19 cellular contexts compared by ENCODE assay signal in genomic region chr15:63801910-63802309, GRCh38.
"Had no signal": no experiment of that assay in that cellular context is flagged by ENCODE, and none has a peak within 500 bp of the region (broad histone marks: within the 10 kb centered on the region; RNA-seq: fewer than 3 reads in every experiment).

No MANE protein-coding gene starts in this region.

- H3K36me3 Mint-ChIP-seq: stimulated activated effector memory CD8-positive, alpha-beta T cell treated with anti-CD3 and anti-CD28 coated beads, Interleukin-12 subunit alpha, Interleukin-12 subunit beta, amount 100 ng/mL, for 72 hours had no signal

- ATAC-seq: left colon; naive thymus-derived CD4-positive, alpha-beta T cell; right lobe of liver; stimulated activated effector memory CD8-positive, alpha-beta T cell treated with anti-CD3 and anti-CD28 coated beads, Interleukin-12 subunit alpha, Interleukin-12 subunit beta, amount 100 ng/mL, for 72 hours had no signal

- H3K9me3 Mint-ChIP-seq: stimulated activated effector memory CD8-positive, alpha-beta T cell treated with anti-CD3 and anti-CD28 coated beads, Interleukin-12 subunit alpha, Interleukin-12 subunit beta, amount 100 ng/mL, for 72 hours had no signal

- H3K9me3 ChIP-seq: heart left ventricle, prostate gland, right lobe of liver had no signal

- H3K27me3 ChIP-seq: dorsolateral prefrontal cortex, heart left ventricle, neural progenitor cell, right lobe of liver had no signal

- H3K9ac ChIP-seq: neural progenitor cell, parathyroid adenoma had no signal

- H3K27ac ChIP-seq: dorsolateral prefrontal cortex, heart left ventricle, neural progenitor cell, parathyroid adenoma, prostate gland, right lobe of liver had no signal

- H3K4me3 ChIP-seq: dorsolateral prefrontal cortex, heart left ventricle, neural progenitor cell, prostate gland, right lobe of liver had no signal

- H3K4me2 ChIP-seq: neural progenitor cell had no signal

- FAIRE-seq: urothelium cell line had no signal

- H3K36me3 ChIP-seq: heart left ventricle, neural progenitor cell, prostate gland, right lobe of liver had no signal

- H3K27me3 Mint-ChIP-seq: naive thymus-derived CD4-positive, alpha-beta T cell; type B pancreatic cell had no signal

- H3K27ac Mint-ChIP-seq: neural progenitor cell; stimulated activated effector memory CD8-positive, alpha-beta T cell treated with anti-CD3 and anti-CD28 coated beads, Interleukin-12 subunit alpha, Interleukin-12 subunit beta, amount 100 ng/mL, for 72 hours; type B pancreatic cell had no signal

- DNase-seq: cortex of kidney; dorsolateral prefrontal cortex; effector CD8-positive, alpha-beta T cell; foreskin melanocyte; heart left ventricle; hippocampal formation; left colon; left ventricle myocardium superior; naive thymus-derived CD4-positive, alpha-beta T cell; occipital lobe; right lobe of liver; stimulated activated CD4-positive, alpha-beta T cell treated with anti-CD3 and anti-CD28 coated beads, Interleukin-4, amount 100 ng/mL, for 1 hour; stimulated activated CD8-positive, alpha-beta memory T cell treated with anti-CD3 and anti-CD28 coated beads, Interleukin-4, amount 100 ng/mL, for 48 hours had no signal

- H3K4me1 ChIP-seq: prostate gland had no signal

- H3K4me3 Mint-ChIP-seq: neural progenitor cell; stimulated activated effector memory CD8-positive, alpha-beta T cell treated with anti-CD3 and anti-CD28 coated beads, Interleukin-12 subunit alpha, Interleukin-12 subunit beta, amount 100 ng/mL, for 72 hours; type B pancreatic cell had no signal

- H2AFZ ChIP-seq: neural progenitor cell, parathyroid adenoma had no signal
